Comparison of ENCODE assay signal across 8 cellular contexts in the genomic region with DNA sequence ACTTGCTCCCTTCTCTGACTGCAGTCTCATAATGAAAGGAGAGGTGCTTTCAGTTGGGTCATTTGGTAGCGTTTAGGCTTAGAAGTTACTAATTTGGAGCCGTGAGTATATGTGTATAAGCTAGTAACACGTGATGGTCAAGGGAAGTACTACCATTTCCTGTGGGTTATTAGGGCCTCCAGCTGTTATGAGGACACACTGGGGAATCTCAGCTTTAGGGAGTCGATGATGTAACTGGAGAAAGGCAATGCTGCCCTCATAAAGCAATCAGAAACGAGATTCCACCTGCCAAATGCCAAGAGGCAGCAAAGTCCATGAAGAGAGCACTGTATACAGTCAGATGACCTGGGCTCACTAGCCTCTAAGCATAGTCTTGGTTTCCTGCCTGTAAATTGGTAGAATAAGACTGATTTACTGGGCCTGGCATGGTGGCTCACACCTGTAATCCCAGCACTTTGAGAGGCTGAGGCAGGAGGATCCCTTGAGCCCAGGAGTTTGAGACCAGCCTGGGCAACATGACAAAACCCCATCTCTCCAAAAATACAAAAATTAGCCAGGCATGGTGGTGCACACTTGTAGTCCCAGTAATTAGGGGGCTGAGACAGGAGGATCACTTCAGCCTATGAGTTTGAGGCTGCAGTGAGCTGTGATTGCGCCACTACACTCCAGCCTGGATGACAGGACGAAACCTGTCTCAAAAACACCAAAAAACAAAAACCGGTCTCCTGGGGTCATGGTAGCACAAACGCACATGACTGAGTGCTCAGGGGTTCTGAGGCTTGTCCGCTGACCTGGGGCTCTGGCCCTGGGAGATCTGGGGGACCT. TPM values are rescaled to one million over a fixed set of nuclear protein-coding genes. Genes with fewer than 3 reads are reported as not detected.
DNase-seq lines count a peak whose midpoint lies in the region; ATAC-seq, FAIRE-seq and TF ChIP-seq lines count a peak whose summit lies in the region.

No MANE protein-coding gene starts in this region.

- no peak for TF ChIP-seq CTCF in HEK293 (tag by site-specific recombination; IDR thresholded peaks at IDR 0.05)
- TF ChIP-seq CTCF in GM12878 (IDR thresholded peaks at IDR 0.05 in 2 of 3, conservative IDR thresholded peaks at IDR 0.05 in 1 of 3; ENCODE audit: control insufficient read depth in 2 of 3, extremely low read depth in 1 of 3, insufficient read depth in 1 of 3, low read depth in 3 of 3, low read length in 3 of 3): no peak

- no peaks in the 10 kb centered on the region for H3K9me3 Mint-ChIP-seq in activated naive CD4-positive, alpha-beta T cell treated with anti-CD3 and anti-CD28 coated beads, Interleukin-2, amount 50 U/mL, for 24 hours
- no peaks in the 10 kb centered on the region for H3K9me3 Mint-ChIP-seq in naive thymus-derived CD4-positive, alpha-beta T cell

- in situ Hi-C loops in GM12878 (cut with MboI): no loop called here

- H2AFZ ChIP-seq in GM12878 (ENCODE audit: control insufficient read depth, low read depth, low read length): no peak overlapping the region

- peaks cover 12% of the 10 kb centered on the region for H3K4me1 Mint-ChIP-seq in activated naive CD4-positive, alpha-beta T cell treated with anti-CD3 and anti-CD28 coated beads, Interleukin-2, amount 50 U/mL, for 24 hours
- H3K4me1 Mint-ChIP-seq in naive thymus-derived CD4-positive, alpha-beta T cell: peaks cover 0 to 11% (median 0%) of the 10 kb centered on the region in 7 donors

- H3K36me3 ChIP-seq in HEK293 (ENCODE audit: control insufficient read depth in 2 of 2, insufficient read depth in 1 of 2, low read length in 2 of 2) (peaks cover 8 to 38% of the 10 kb centered on the region in 2 experiments; a peak in 2 of 3 replicates), MG63 (peaks cover 34% of the 10 kb centered on the region), GM12878 (ENCODE audit: control insufficient read depth in 2 of 2, insufficient read depth in 2 of 2, low read length in 1 of 2) (peaks cover 16 to 22% of the 10 kb centered on the region in 2 experiments)
- peaks cover 0 to 24% (median 7%) of the 10 kb centered on the region in 3 experiments for H3K36me3 ChIP-seq in naive thymus-derived CD4-positive, alpha-beta T cell (ENCODE audit: control insufficient read depth in 2 of 3, insufficient read depth in 3 of 3, low read length in 3 of 3)

- H4K20me1 ChIP-seq in GM12878 (ENCODE audit: control insufficient read depth, insufficient read depth): no peaks in the 10 kb centered on the region; the same call in 1 of the 2 replicates

- intact Hi-C loops in GM12878 (cut with micrococcal nuclease; ENCODE audit: unreplicated experiment): loop anchor here (5.0 kb wide), 1 partner anchor 76 kb away; no protein-coding TSS in a partner anchor
- intact Hi-C loops in naive thymus-derived CD4-positive, alpha-beta T cell (cut with micrococcal nuclease): loop anchor here in 1 of 2 donors (5.0 kb wide), 1 partner anchor 76 kb away; no protein-coding TSS in a partner anchor

- no peaks in the 10 kb centered on the region for H3K9me3 ChIP-seq in HEK293 (ENCODE audit: control insufficient read depth, insufficient read depth, low read depth, low read length)
- no peaks in the 10 kb centered on the region for H3K9me3 ChIP-seq in MG63
- H3K9me3 ChIP-seq in GM12878 (replicated peaks; ENCODE audit: control insufficient read depth, insufficient read depth, low read length): no peaks in the 10 kb centered on the region
- H3K9me3 ChIP-seq in naive thymus-derived CD4-positive, alpha-beta T cell (ENCODE audit: control insufficient read depth in 2 of 3, low read length in 3 of 3): no peaks in the 10 kb centered on the region

- no peak for TF ChIP-seq RAD21 in GM12878 (IDR thresholded peaks at IDR 0.05; ENCODE audit: insufficient read depth, low read depth, low read length)

- H3K79me2 ChIP-seq in GM12878 (ENCODE audit: control insufficient read depth, insufficient read depth, low read length): no peaks in the 10 kb centered on the region

- H3K4me1 ChIP-seq in HEK293 (ENCODE audit: control insufficient read depth, insufficient read depth, low read length): no peaks in the 10 kb centered on the region
- H3K4me1 ChIP-seq in GM12878 (ENCODE audit: control insufficient read depth, insufficient read depth, low read length): peaks cover 13% of the 10 kb centered on the region
- no peaks in the 10 kb centered on the region for H3K4me1 ChIP-seq in naive thymus-derived CD4-positive, alpha-beta T cell (ENCODE audit: control insufficient read depth in 2 of 2, insufficient read depth in 2 of 2, low read length in 2 of 2)

- H3K4me3 Mint-ChIP-seq in activated naive CD4-positive, alpha-beta T cell treated with anti-CD3 and anti-CD28 coated beads, Interleukin-2, amount 50 U/mL, for 24 hours: no peak overlapping the region
- no peak overlapping the region for H3K4me3 Mint-ChIP-seq in naive thymus-derived CD4-positive, alpha-beta T cell

- H3K27me3 ChIP-seq in MG63: no peaks in the 10 kb centered on the region
- H3K27me3 ChIP-seq in GM12878 (replicated peaks in 1 of 2; ENCODE audit: control insufficient read depth in 2 of 2, insufficient read depth in 2 of 2, low read length in 1 of 2): no peaks in the 10 kb centered on the region
- no peaks in the 10 kb centered on the region for H3K27me3 ChIP-seq in naive thymus-derived CD4-positive, alpha-beta T cell (ENCODE audit: control insufficient read depth in 2 of 2, insufficient read depth in 2 of 2, low read length in 2 of 2)

- peak in 1 of 2 experiments; percentile 12; a peak in 1 of 4 replicates for TF ChIP-seq EP300 in GM12878 (IDR thresholded peaks at IDR 0.05; ENCODE audit: borderline replicate concordance in 1 of 2, control insufficient read depth in 1 of 2, low read depth in 2 of 2, low read length in 2 of 2)

- CTCF ChIA-PET in HEK293 (lab: Yijun Ruan, JAX): interaction anchor here (0.6 to 1.5 kb wide), 4 partner anchors 16 to 188 kb away, joined by 3 to 5 read pairs (median 4); no protein-coding TSS in a partner anchor
- CTCF ChIA-PET in GM12878 (lab: Yijun Ruan, JAX): no interaction called here
- CTCF ChIA-PET in naive thymus-derived CD4-positive, alpha-beta T cell (lab: Charles Lee): no interaction called here

- SMC1A ChIA-PET in GM12878 (lab: Charles Lee; ENCODE audit: uncharacterized antibody, unreplicated experiment): interaction anchor here (0.7 kb wide), 1 partner anchor 25 kb away, joined by 3 read pairs; no protein-coding TSS in a partner anchor

- H3K4me2 ChIP-seq in GM12878 (ENCODE audit: control insufficient read depth, insufficient read depth): no peak overlapping the region

- WGBS in GM12878 (ENCODE audit: insufficient coverage, insufficient replicate concordance, low lambda C conversion rate, missing lambda C conversion rate): 39% methylated on average over 10 of the region's 10 CpGs

- RAD21 ChIA-PET in GM12878 (lab: Charles Lee; ENCODE audit: unreplicated experiment): no interaction called here

- FAIRE-seq in GM12878 (lab: Jason Lieb, UNC) (peak; percentile 65), urothelium cell line (lab: Jason Lieb, UNC) (no peak)

- no TSS peak for BruUV-seq in GM12878 (replicated peaks; lab: Mats Ljungman, UMichigan)

- H3K27ac Mint-ChIP-seq in activated naive CD4-positive, alpha-beta T cell treated with anti-CD3 and anti-CD28 coated beads, Interleukin-2, amount 50 U/mL, for 24 hours: peak overlapping the region; percentile 14
- peak overlapping the region in 6 of 9 donors; percentile 15 to 81 (median 62) for H3K27ac Mint-ChIP-seq in naive thymus-derived CD4-positive, alpha-beta T cell

- POLR2A ChIA-PET in HEK293 (lab: Yijun Ruan, JAX) (no interaction called here), GM12878 (lab: Charles Lee) (interaction anchor here (0.6 to 1.1 kb wide), 3 partner anchors 23 to 236 kb away, joined by 3 read pairs; no protein-coding TSS in a partner anchor)
- POLR2A ChIA-PET in naive thymus-derived CD4-positive, alpha-beta T cell (lab: Charles Lee): no interaction called here

- no peaks in the 10 kb centered on the region for H3K27me3 Mint-ChIP-seq in activated naive CD4-positive, alpha-beta T cell treated with anti-CD3 and anti-CD28 coated beads, Interleukin-2, amount 50 U/mL, for 24 hours
- H3K27me3 Mint-ChIP-seq in naive thymus-derived CD4-positive, alpha-beta T cell: no peaks in the 10 kb centered on the region

- H3K9ac ChIP-seq in GM12878 (ENCODE audit: control insufficient read depth, insufficient read depth, low read length): no peak overlapping the region

- peak; percentile 63 for TF ChIP-seq POLR2A in GM12878 (IDR thresholded peaks at IDR 0.05; ENCODE audit: low read depth, low read length)

- H3K27ac ChIP-seq in HEK293 (ENCODE audit: extremely low read depth, low read depth, low read length) (peak overlapping the region; percentile 34), GM12878 (ENCODE audit: control insufficient read depth, insufficient read depth) (peak overlapping the region; percentile 50; the same call in 1 of the 2 replicates)
- H3K27ac ChIP-seq in naive thymus-derived CD4-positive, alpha-beta T cell (ENCODE audit: low read depth, low read length): no peak overlapping the region

- H3K4me3 ChIP-seq in HEK293 (ENCODE audit: low read depth, low read length): no peak overlapping the region
- H3K4me3 ChIP-seq in MG63: no peak overlapping the region
- H3K4me3 ChIP-seq in GM12878: no peak overlapping the region
- no peak overlapping the region for H3K4me3 ChIP-seq in naive thymus-derived CD4-positive, alpha-beta T cell (ENCODE audit: low read length)

- peak; percentile 84 for ATAC-seq in GM12878
- peak; percentile 61 for ATAC-seq in naive thymus-derived CD4-positive, alpha-beta T cell

- no peak for DNase-seq in activated naive CD4-positive, alpha-beta T cell treated with anti-CD3 and anti-CD28 coated beads, Interleukin-2, amount 50 U/mL, for 16 hours
- DNase-seq in MG63: peak; percentile 41
- DNase-seq in GM12878 (ENCODE audit: low read depth, low spot score): peak; percentile 62
- DNase-seq in naive thymus-derived CD4-positive, alpha-beta T cell: no peak
- DNase-seq in urothelium cell line (ENCODE audit: low spot score): no peak
- DNase-seq in activated effector memory CD4-positive, alpha-beta T cell treated with Interleukin-2 at 50 U/mL for 16 hours: no peak

- H3K36me3 Mint-ChIP-seq in activated naive CD4-positive, alpha-beta T cell treated with anti-CD3 and anti-CD28 coated beads, Interleukin-2, amount 50 U/mL, for 24 hours: peaks cover 10% of the 10 kb centered on the region
- peaks cover 0 to 14% (median 8%) of the 10 kb centered on the region in 5 donors for H3K36me3 Mint-ChIP-seq in naive thymus-derived CD4-positive, alpha-beta T cell

RNA-seq across cellular contexts. Expression of a gene that starts 53.0 kb away (rescaled TPM):
- total RNA-seq in MG63 (2014; rRNA removed; shearing (Covaris generic); ENCODE audit: low replicate concordance): 23.0 and 35.7 TPM in 2 replicates
- total RNA-seq in GM12878 (2013; cell fraction: nucleolus; rRNA removed): 407 and 417 TPM in 2 replicates
- total RNA-seq in GM12878 (2014; rRNA removed) (200 and 224 TPM in 2 replicates), GM12878 (2014; rRNA removed; fragmentation: Illumina TruSeq; extraction: Trizol) (172 and 195 TPM in 2 replicates), GM12878 (2021) (416 and 453 TPM in 2 replicates)
- 99.3 TPM for polyA plus RNA-seq in GM12878 (2011; ENCODE audit: low read depth)
- polyA plus RNA-seq in GM12878 (2011; rRNA removed) (102 and 184 TPM in 2 replicates), GM12878 (2014; fragmentation: Illumina TruSeq; extraction: Trizol) (349 and 362 TPM in 2 replicates), GM12878 (2014; fragmentation: Nextera tagmentation; extraction: Ambion mirVana) (100 to 1,000 TPM; 151 to 206 TPM), GM12878 (2014; rRNA removed) (134 and 139 TPM in 2 replicates), GM12878 (2016; fragmentation: Nextera tagmentation; extraction: Ambion mirVana) (100 to 1,000 TPM; 431 to 432 TPM)
- 202 and 266 TPM in 2 replicates for polyA plus RNA-seq in GM12878 (2011; cell fraction: cytosol; rRNA removed)
- 229 and 324 TPM in 2 replicates for polyA plus RNA-seq in GM12878 (2011; cell fraction: nucleus; rRNA removed)
- 132 and 162 TPM in 2 replicates for polyA plus RNA-seq in GM12878 (2012)
- polyA minus RNA-seq in GM12878 (2011; rRNA and poly(A)+ RNA removed): 255 and 285 TPM in 2 replicates
- 86.7 and 146 TPM in 2 replicates for polyA minus RNA-seq in GM12878 (2011; cell fraction: cytosol; rRNA and poly(A)+ RNA removed)
- polyA minus RNA-seq in GM12878 (2011; cell fraction: nucleus; rRNA and poly(A)+ RNA removed): 82.1 and 153 TPM in 2 replicates
- 100 to 1,000 TPM; 189 to 415 (median 267) TPM for total RNA-seq in naive thymus-derived CD4-positive, alpha-beta T cell
- polyA plus RNA-seq in naive thymus-derived CD4-positive, alpha-beta T cell: 10 to 100 TPM; 69.0 to 93.7 TPM

RNA-seq across cellular contexts. Expression of a gene that starts 53.3 kb away (rescaled TPM):
- total RNA-seq in MG63 (2014; rRNA removed; shearing (Covaris generic); ENCODE audit: low replicate concordance): 48.5 and 61.4 TPM in 2 replicates
- 66.9 and 75.2 TPM in 2 replicates for total RNA-seq in GM12878 (2013; cell fraction: nucleolus; rRNA removed)
- total RNA-seq in GM12878 (2014; rRNA removed) (32.0 and 33.9 TPM in 2 replicates), GM12878 (2014; rRNA removed; fragmentation: Illumina TruSeq; extraction: Trizol) (26.2 and 26.6 TPM in 2 replicates), GM12878 (2021) (39.0 and 51.5 TPM in 2 replicates)
- polyA plus RNA-seq in GM12878 (2011; ENCODE audit: low read depth): 21.7 TPM
- polyA plus RNA-seq in GM12878 (2011; rRNA removed) (31.8 and 35.3 TPM in 2 replicates), GM12878 (2014; fragmentation: Illumina TruSeq; extraction: Trizol) (22.3 and 25.0 TPM in 2 replicates), GM12878 (2014; fragmentation: Nextera tagmentation; extraction: Ambion mirVana) (1 to 10 TPM; 7.0 to 8.9 TPM), GM12878 (2014; rRNA removed) (32.0 and 32.2 TPM in 2 replicates), GM12878 (2016; fragmentation: Nextera tagmentation; extraction: Ambion mirVana) (10 to 100 TPM; 56.4 to 57.7 TPM)
- 27.8 and 44.8 TPM in 2 replicates for polyA plus RNA-seq in GM12878 (2011; cell fraction: cytosol; rRNA removed)
- polyA plus RNA-seq in GM12878 (2011; cell fraction: nucleus; rRNA removed): 188 and 196 TPM in 2 replicates
- 34.4 and 39.6 TPM in 2 replicates for polyA plus RNA-seq in GM12878 (2012)
- polyA minus RNA-seq in GM12878 (2011; rRNA and poly(A)+ RNA removed): 33.4 and 37.3 TPM in 2 replicates
- polyA minus RNA-seq in GM12878 (2011; cell fraction: cytosol; rRNA and poly(A)+ RNA removed): 11.4 and 12.2 TPM in 2 replicates
- polyA minus RNA-seq in GM12878 (2011; cell fraction: nucleus; rRNA and poly(A)+ RNA removed): 15.8 and 18.8 TPM in 2 replicates
- 10 to 100 TPM; 38.3 to 68.6 (median 58.7) TPM for total RNA-seq in naive thymus-derived CD4-positive, alpha-beta T cell
- 10 to 100 TPM; 46.1 to 50.5 TPM for polyA plus RNA-seq in naive thymus-derived CD4-positive, alpha-beta T cell

Comparison
In these comparisons a context has a peak if more than half of its experiments do, and no peak if none do; other contexts are left out.
1. DNase-seq: peak in MG63 (single experiment) and GM12878 (single experiment); none in activated naive CD4-positive, alpha-beta T cell treated with anti-CD3 and anti-CD28 coated beads, Interleukin-2, amount 50 U/mL, for 16 hours (single experiment), naive thymus-derived CD4-positive, alpha-beta T cell (0 of 9), urothelium cell line (single experiment) and activated effector memory CD4-positive, alpha-beta T cell treated with Interleukin-2 at 50 U/mL for 16 hours (single experiment).